15 cellular contexts compared by ENCODE assay signal in the genomic region with DNA sequence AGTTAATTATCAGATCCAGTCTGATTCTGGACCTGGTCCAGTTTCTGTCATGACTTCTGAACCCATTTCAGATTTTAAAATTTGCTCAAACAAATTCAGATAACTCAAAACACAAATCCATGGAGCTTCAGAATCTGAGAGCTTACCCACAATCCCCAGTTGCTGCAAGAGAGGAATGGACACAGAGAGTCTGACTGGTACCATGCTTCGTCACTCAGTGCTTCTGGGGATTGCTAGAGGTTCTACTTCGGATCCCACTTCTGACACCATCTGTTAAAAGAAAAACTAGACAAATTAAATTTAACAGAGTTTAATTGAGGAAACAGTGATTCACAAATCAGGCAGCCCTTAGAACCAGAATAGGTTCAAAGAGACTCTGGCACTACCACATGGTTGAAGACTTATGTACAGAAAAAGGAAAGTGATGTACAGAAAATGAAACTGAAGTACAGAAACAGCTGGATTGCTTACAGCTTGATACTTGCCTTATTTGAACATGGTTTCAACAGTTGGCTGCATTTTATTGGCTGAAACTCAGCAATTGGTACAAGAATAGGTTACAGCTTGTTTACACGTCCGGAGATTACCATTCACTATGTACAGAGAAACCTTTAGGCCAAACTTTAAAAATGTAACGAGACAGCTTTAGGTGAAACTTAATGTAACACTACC.
A peak's percentile ranks its signal among the peaks of the same experiment; 100 is the strongest.
DNase-seq lines count a peak whose midpoint lies in the region; ATAC-seq, FAIRE-seq and TF ChIP-seq lines count a peak whose summit lies in the region.
"Had no signal": no experiment of that assay in that cellular context is flagged by ENCODE, and none has a peak within 500 bp of the region (broad histone marks: within the 10 kb centered on the region; RNA-seq: fewer than 3 reads in every experiment).

No MANE protein-coding gene starts in this region.

- CTCF ChIA-PET in GM10248 (lab: Yijun Ruan, JAX): interaction anchor here (0.9 to 1.1 kb wide), 3 partner anchors 11 to 140 kb away, joined by 3 read pairs; a partner anchor contains a TSS

- no peaks in the 10 kb centered on the region for H3K9me3 ChIP-seq in kidney (ENCODE audit: control insufficient read depth in 1 of 2, low read length in 2 of 2)
- H3K9me3 ChIP-seq: body of pancreas, Caco-2 had no signal

- TF ChIP-seq CTCF in GM10248 (IDR thresholded peaks at IDR 0.05; ENCODE audit: control extremely low read depth, extremely low read depth, low read depth, missing control alignments) (no peak), kidney (IDR thresholded peaks at IDR 0.05; ENCODE audit: borderline replicate concordance, extremely low read depth, insufficient read depth) (no peak), dorsolateral prefrontal cortex (IDR thresholded peaks at IDR 0.05 in 54 of 56, conservative IDR thresholded peaks at IDR 0.05 in 2 of 56; ENCODE audit: low read depth in 1 of 56, partially characterized antibody in 56 of 56) (no peak)

- H3K4me3 ChIP-seq in kidney (ENCODE audit: low read length in 2 of 2) (peak overlapping the region in 1 of 2 donors; percentile 9), dorsolateral prefrontal cortex (no peak overlapping the region)
- H3K4me3 ChIP-seq: body of pancreas had no signal

- intact Hi-C loops in kidney (cut with DNase I) (no loop called here), dorsolateral prefrontal cortex (cut with DNase I) (no loop called here)

- peak overlapping the region; percentile 20 to 64 for H3K27ac ChIP-seq in kidney (ENCODE audit: low read depth in 2 of 2, low read length in 2 of 2)
- no peak overlapping the region for H3K27ac ChIP-seq in dorsolateral prefrontal cortex
- H3K27ac ChIP-seq: body of pancreas had no signal

- no peaks in the 10 kb centered on the region for H3K36me3 ChIP-seq in kidney (ENCODE audit: control insufficient read depth in 1 of 2, insufficient read depth in 2 of 2, low read length in 2 of 2)

- DNase-seq in GM10248 (ENCODE audit: extremely low spot score) (peak; percentile 57), kidney (no peak), NCI-H2107 treated with DMSO at 0.1 percent for 48 hours (lab: John Stamatoyannopoulos, UW; ENCODE audit: unreplicated experiment) (no peak), dorsolateral prefrontal cortex (no peak)
- DNase-seq: body of pancreas; Caco-2; HFFc6; NCI-H1417; NK-92 treated with Interleukin-12 subunit alpha and Interleukin-12 subunit beta, amount 100 ng/mL, for 24 hours; stimulated activated CD4-positive, alpha-beta T cell treated with anti-CD3 and anti-CD28 coated beads, Interleukin-15, amount 100 ng/mL, for 24 hours; stimulated activated naive CD4-positive, alpha-beta T cell treated with Interleukin-2 at 50 U/mL for 16 hours had no signal

- H3K4me1 ChIP-seq in kidney (ENCODE audit: control insufficient read depth in 1 of 2, insufficient read depth in 1 of 2, low read depth in 1 of 2, low read length in 2 of 2): no peaks in the 10 kb centered on the region
- H3K4me1 ChIP-seq: Caco-2 had no signal

- H3K27me3 ChIP-seq in dorsolateral prefrontal cortex: no peaks in the 10 kb centered on the region
- H3K27me3 ChIP-seq: body of pancreas had no signal

- POLR2A ChIA-PET in GM10248 (lab: Yijun Ruan, JAX): no interaction called here

- peak overlapping the region in 1 of 2 donors; percentile 2 for H3K9ac ChIP-seq in kidney (ENCODE audit: low read length in 2 of 2)

- ATAC-seq in GM19035 (IDR thresholded peaks at IDR 0.05; ENCODE audit: unreplicated experiment): peak; percentile 82
- peak; percentile 66 for ATAC-seq in HG03521 (IDR thresholded peaks at IDR 0.05; ENCODE audit: unreplicated experiment)
- no peak for ATAC-seq in GM18868 (IDR thresholded peaks at IDR 0.05; ENCODE audit: unreplicated experiment)
- ATAC-seq in HG03095 (IDR thresholded peaks at IDR 0.05; ENCODE audit: unreplicated experiment): no peak
- ATAC-seq: body of pancreas had no signal

- FAIRE-seq in kidney (lab: Jason Lieb, UNC): no peak

Comparison
In these comparisons a context has a peak if more than half of its experiments do, and no peak if none do; other contexts are left out.
1. ATAC-seq: peak in GM19035 (single experiment) and HG03521 (single experiment); none in GM18868 (single experiment) and HG03095 (single experiment).
2. H3K27ac ChIP-seq: peak in kidney (2 of 2); none in dorsolateral prefrontal cortex (0 of 59).